ENCODE assay signal across 1 cellular context in genomic region chrX:107736781-107737531, GRCh38.
TF ChIP-seq lines count a peak whose summit lies in the region.

No MANE protein-coding gene starts in this region.

TF ChIP-seq in HEK293, 187 proteins besides CTCF, POLR2A, EP300 and RAD21 (continued from another document and continues in another):
- TF ChIP-seq ZFP37 (tag by site-specific recombination; IDR thresholded peaks at IDR 0.05), result no peak
- peak; percentile 41; the same call in 1 of the 2 replicates for TF ChIP-seq ZNF18 (tag by site-specific recombination; IDR thresholded peaks at IDR 0.05)
- no peak for TF ChIP-seq HOXA7 (CRISPR knock-in tag; IDR thresholded peaks at IDR 0.05; ENCODE audit: borderline replicate concordance)
- TF ChIP-seq ZNF776 (tag by site-specific recombination; IDR thresholded peaks at IDR 0.05; ENCODE audit: borderline replicate concordance), result no peak
- TF ChIP-seq ZNF175 (tag by site-specific recombination; IDR thresholded peaks at IDR 0.05), result no peak
- TF ChIP-seq ZNF394 (tag by site-specific recombination; IDR thresholded peaks at IDR 0.05; ENCODE audit: borderline replicate concordance), result no peak
- TF ChIP-seq GLI2 (tag by site-specific recombination; IDR thresholded peaks at IDR 0.05; ENCODE audit: borderline replicate concordance, low read depth), result 0 out of 2 replicates have a peak, but pooled peaks have one; percentile 52
- peak; percentile 88 for TF ChIP-seq ZBTB20 (tag by site-specific recombination; IDR thresholded peaks at IDR 0.05)
- no peak for TF ChIP-seq MYNN (tag by site-specific recombination; IDR thresholded peaks at IDR 0.05; ENCODE audit: borderline replicate concordance)
- TF ChIP-seq SP3 (tag by site-specific recombination; IDR thresholded peaks at IDR 0.05), result no peak
- no peak for TF ChIP-seq ZNF621 (tag by site-specific recombination; IDR thresholded peaks at IDR 0.05)
- TF ChIP-seq ZNF423 (tag by site-specific recombination; IDR thresholded peaks at IDR 0.05), result peak; percentile 55; the same call in 1 of the 2 replicates
- no peak for TF ChIP-seq ZNF623 (tag by site-specific recombination; IDR thresholded peaks at IDR 0.05)
- TF ChIP-seq ZSCAN23 (tag by site-specific recombination; IDR thresholded peaks at IDR 0.05), result no peak
- TF ChIP-seq ZNF792 (tag by site-specific recombination; IDR thresholded peaks at IDR 0.05), result no peak
- peak; percentile 79 for TF ChIP-seq ZBTB8A (tag by site-specific recombination; IDR thresholded peaks at IDR 0.05)
- TF ChIP-seq ZNF580 (tag by site-specific recombination; IDR thresholded peaks at IDR 0.05), result 0 out of 2 replicates have a peak, but pooled peaks have one; percentile 14
- TF ChIP-seq ZSCAN5A (tag by site-specific recombination; IDR thresholded peaks at IDR 0.05), result no peak
- TF ChIP-seq ZNF610 (tag by site-specific recombination; IDR thresholded peaks at IDR 0.05; ENCODE audit: borderline replicate concordance), result no peak
- no peak for TF ChIP-seq ZNF530 (tag by site-specific recombination; IDR thresholded peaks at IDR 0.05; ENCODE audit: low read depth)
- no peak for TF ChIP-seq ZNF48 (tag by site-specific recombination; IDR thresholded peaks at IDR 0.05)
- no peak for TF ChIP-seq BCL6B (tag by site-specific recombination; IDR thresholded peaks at IDR 0.05)
- TF ChIP-seq ZNF350 (tag by site-specific recombination; IDR thresholded peaks at IDR 0.05), result no peak
- TF ChIP-seq ZNF585B (tag by site-specific recombination; IDR thresholded peaks at IDR 0.05), result peak; percentile 36; the same call in 1 of the 2 replicates
- TF ChIP-seq TSHZ1 (tag by site-specific recombination; IDR thresholded peaks at IDR 0.05; ENCODE audit: borderline replicate concordance), result no peak
- TF ChIP-seq ZBTB21 (tag by site-specific recombination; IDR thresholded peaks at IDR 0.05), result peak; percentile 54; the same call in 1 of the 2 replicates
- TF ChIP-seq ZNF549 (tag by site-specific recombination; IDR thresholded peaks at IDR 0.05), result no peak
- no peak for TF ChIP-seq ZNF398 (tag by site-specific recombination; IDR thresholded peaks at IDR 0.05)
- TF ChIP-seq ZNF19 (tag by site-specific recombination; IDR thresholded peaks at IDR 0.05; ENCODE audit: low read depth), result no peak
- TF ChIP-seq TCF7L2 (IDR thresholded peaks at IDR 0.05; ENCODE audit: borderline replicate concordance, low read depth, low read length), result peak; percentile 65; the same call in 1 of the 2 replicates
- peak; percentile 84 for TF ChIP-seq PRDM6 (tag by site-specific recombination; IDR thresholded peaks at IDR 0.05)
- no peak for TF ChIP-seq KLF8 (tag by site-specific recombination; IDR thresholded peaks at IDR 0.05)
- peak; percentile 87 for TF ChIP-seq OSR2 (tag by site-specific recombination; IDR thresholded peaks at IDR 0.05)
- no peak for TF ChIP-seq SETDB1 (IDR thresholded peaks at IDR 0.05; ENCODE audit: insufficient read length, low read length)
- TF ChIP-seq AEBP2 (tag by site-specific recombination; IDR thresholded peaks at IDR 0.05; ENCODE audit: borderline replicate concordance), result no peak
- TF ChIP-seq ZNF341 (tag by site-specific recombination; IDR thresholded peaks at IDR 0.05; ENCODE audit: low read depth), result no peak; the same call in 1 of the 2 replicates
- no peak for TF ChIP-seq ZNF692 (tag by site-specific recombination; IDR thresholded peaks at IDR 0.05)
- TF ChIP-seq ZNF600 (tag by site-specific recombination; IDR thresholded peaks at IDR 0.05), result peak; percentile 53; the same call in 1 of the 2 replicates
- no peak for TF ChIP-seq ZNF624 (tag by site-specific recombination; IDR thresholded peaks at IDR 0.05)
- TF ChIP-seq PRDM10 (tag by site-specific recombination; IDR thresholded peaks at IDR 0.05), result peak; percentile 60
- no peak for TF ChIP-seq ZNF510 (tag by site-specific recombination; IDR thresholded peaks at IDR 0.05; ENCODE audit: insufficient replicate concordance)
